In genomic region chr12:104414581-104415305, GRCh38 we compare ENCODE assay signal across 14 cellular contexts. TPM values are rescaled to one million over a fixed set of nuclear protein-coding genes. Genes with fewer than 3 reads are reported as not detected.
DNase-seq lines count a peak whose midpoint lies in the region; ATAC-seq, FAIRE-seq and TF ChIP-seq lines count a peak whose summit lies in the region.
"Had no signal": no experiment of that assay in that cellular context is flagged by ENCODE, and none has a peak within 500 bp of the region (broad histone marks: within the 10 kb centered on the region; RNA-seq: fewer than 3 reads in every experiment).

No MANE protein-coding gene starts in this region.

- DNase-seq in GM20000 (ENCODE audit: low spot score) (peak; percentile 22), NCI-H524 (lab: John Stamatoyannopoulos, UW) (peak; percentile 49 to 51), K562 (ENCODE audit: extremely low read depth in 1 of 4, low spot score in 3 of 4) (peak in 2 of 4 experiments; percentile 17 to 23), naive B cell (no peak), MM.1S (no peak), T-helper 2 cell (no peak)
- DNase-seq in stimulated activated naive B cell treated with anti-CD40 and anti-IgM and Interleukin-4, amounts not matched to agents 10 μg/mL and 1 μg/mL and 100 μg/mL, for 72 hours = no peak
- DNase-seq: activated CD4-positive, alpha-beta T cell treated with anti-CD3 and anti-CD28 coated beads, Interleukin-2, amount 10 ng/mL, durations not matched to agents 7 days and 5 days; activated T-cell treated with anti-CD3 and anti-CD28 coated beads, Interleukin-2, amount 50 U/mL, for 4 hours; left cardiac atrium; NCI-H1436; SHP77; T-helper 9 cell had no signal

- H3K27me3 ChIP-seq in K562 (ENCODE audit: control insufficient read depth in 2 of 2, insufficient read depth in 2 of 2, low read length in 2 of 2) (no peaks in the 10 kb centered on the region; a peak in 1 of 5 replicates), MM.1S (replicated peaks; ENCODE audit: insufficient read depth, low read length) (no peaks in the 10 kb centered on the region)

- no peak for TF ChIP-seq POLR2A in K562 (conservative IDR thresholded peaks at IDR 0.05)

- TF ChIP-seq CTCF in GM20000 (IDR thresholded peaks at IDR 0.05; ENCODE audit: extremely low read depth, missing control alignments) = no peak
- no peak for TF ChIP-seq CTCF in K562 (IDR thresholded peaks at IDR 0.05 in 2 of 3, conservative IDR thresholded peaks at IDR 0.05 in 1 of 3; ENCODE audit: insufficient read depth in 2 of 3, low read depth in 1 of 3, low read length in 3 of 3)
- no peak for TF ChIP-seq CTCF in MM.1S (IDR thresholded peaks at IDR 0.05; ENCODE audit: low read length)

- peaks cover 4 to 12% (median 8%) of the 10 kb centered on the region in 3 donors for H3K4me1 Mint-ChIP-seq in naive B cell
- peaks cover 12 to 14% of the 10 kb centered on the region in 2 donors for H3K4me1 Mint-ChIP-seq in stimulated activated naive B cell treated with anti-CD40 and anti-IgM and Interleukin-4, amounts not matched to agents 10 μg/mL and 1 μg/mL and 100 μg/mL, for 72 hours
- H3K4me1 Mint-ChIP-seq: activated CD4-positive, alpha-beta T cell treated with anti-CD3 and anti-CD28 coated beads, Interleukin-2, amount 10 ng/mL, durations not matched to agents 7 days and 5 days; central memory CD8-positive, alpha-beta T cell had no signal

- H3K9me1 ChIP-seq in K562 (ENCODE audit: control insufficient read depth, insufficient read depth, low read length) = no peaks in the 10 kb centered on the region

- no peaks in the 10 kb centered on the region for H3K36me3 ChIP-seq in K562 (ENCODE audit: control insufficient read depth, insufficient read depth, low read length)
- no peaks in the 10 kb centered on the region for H3K36me3 ChIP-seq in MM.1S (replicated peaks; ENCODE audit: insufficient read depth, low read length)

- no peak overlapping the region for H3K4me2 ChIP-seq in K562 (ENCODE audit: insufficient read depth, low read length)
- no peak overlapping the region for H3K4me2 ChIP-seq in MM.1S (ENCODE audit: low read depth, low read length)

- H3K27me3 Mint-ChIP-seq in naive B cell = peaks cover 0 to 14% (median 8%) of the 10 kb centered on the region in 3 donors
- H3K27me3 Mint-ChIP-seq in stimulated activated naive B cell treated with anti-CD40 and anti-IgM and Interleukin-4, amounts not matched to agents 10 μg/mL and 1 μg/mL and 100 μg/mL, for 72 hours = no peaks in the 10 kb centered on the region
- H3K27me3 Mint-ChIP-seq: activated CD4-positive, alpha-beta T cell treated with anti-CD3 and anti-CD28 coated beads, Interleukin-2, amount 10 ng/mL, durations not matched to agents 7 days and 5 days had no signal

- peaks cover 0 to 4% of the 10 kb centered on the region in 2 donors for H3K36me3 Mint-ChIP-seq in naive B cell
- H3K36me3 Mint-ChIP-seq in stimulated activated naive B cell treated with anti-CD40 and anti-IgM and Interleukin-4, amounts not matched to agents 10 μg/mL and 1 μg/mL and 100 μg/mL, for 72 hours = peaks cover 6 to 10% of the 10 kb centered on the region in 2 donors

- CTCF ChIA-PET in K562 (lab: Yijun Ruan, JAX; ENCODE audit: low intra/inter-chr PET ratio) = no interaction called here

- H2AFZ ChIP-seq in K562 (ENCODE audit: low read depth, low read length) (no peak overlapping the region), MM.1S (ENCODE audit: low read length) (no peak overlapping the region)

- ATAC-seq in K562 (no peak; the same call in 2 of the 3 replicates), naive B cell (ENCODE audit: low read depth in 2 of 2) (peak; percentile 43 to 54)
- ATAC-seq in stimulated activated naive B cell treated with anti-CD40 and anti-IgM and Interleukin-4, amounts not matched to agents 10 μg/mL and 1 μg/mL and 100 μg/mL, for 72 hours (replicated peaks) = no peak
- ATAC-seq: activated T-cell treated with anti-CD3 and anti-CD28 coated beads, Interleukin-2, amount 50 U/mL, for 4 hours; left cardiac atrium had no signal

- in situ Hi-C loops in K562 (cut with MboI) = no loop called here

- H3K9ac ChIP-seq in K562 (ENCODE audit: insufficient read depth in 1 of 2, low read depth in 2 of 2, low read length in 2 of 2) (no peak overlapping the region), MM.1S (ENCODE audit: low read length) (no peak overlapping the region)

- H3K9me3 Mint-ChIP-seq in naive B cell = peaks cover 0 to 2% (median 0%) of the 10 kb centered on the region in 7 donors
- peaks cover 2 to 3% of the 10 kb centered on the region in 2 donors for H3K9me3 Mint-ChIP-seq in stimulated activated naive B cell treated with anti-CD40 and anti-IgM and Interleukin-4, amounts not matched to agents 10 μg/mL and 1 μg/mL and 100 μg/mL, for 72 hours
- H3K9me3 Mint-ChIP-seq: activated T-cell treated with anti-CD3 and anti-CD28 coated beads, Interleukin-2, amount 50 U/mL, for 4 hours; central memory CD8-positive, alpha-beta T cell had no signal

- H3K9me2 ChIP-seq in MM.1S (replicated peaks; ENCODE audit: insufficient read depth, low read length) = no peaks in the 10 kb centered on the region

- H3K9me3 ChIP-seq in K562 (replicated peaks; ENCODE audit: control insufficient read depth, insufficient read depth, low read depth, low read length) (no peaks in the 10 kb centered on the region), MM.1S (replicated peaks; ENCODE audit: insufficient read depth, low read length) (no peaks in the 10 kb centered on the region)

- FAIRE-seq in K562 (lab: Jason Lieb, UNC) = no peak

- no peak for TF ChIP-seq EP300 in K562 (IDR thresholded peaks at IDR 0.05; ENCODE audit: low read length)

- H3K4me3 ChIP-seq in K562 = no peak overlapping the region
- H3K4me3 ChIP-seq in MM.1S (ENCODE audit: low read length) = no peak overlapping the region

- 9% methylated on average over 5 of the region's 5 CpGs for WGBS in K562 (ENCODE audit: insufficient coverage, low coverage, missing lambda C conversion rate)

- H3K27ac Mint-ChIP-seq in naive B cell = no peak overlapping the region
- no peak overlapping the region for H3K27ac Mint-ChIP-seq in stimulated activated naive B cell treated with anti-CD40 and anti-IgM and Interleukin-4, amounts not matched to agents 10 μg/mL and 1 μg/mL and 100 μg/mL, for 72 hours
- H3K27ac Mint-ChIP-seq: activated CD4-positive, alpha-beta T cell treated with anti-CD3 and anti-CD28 coated beads, Interleukin-2, amount 10 ng/mL, durations not matched to agents 7 days and 5 days had no signal

- no TSS peak for BruUV-seq in K562 (replicated peaks; lab: Mats Ljungman, UMichigan)

- H4K20me1 ChIP-seq in K562 (replicated peaks; ENCODE audit: control insufficient read depth, insufficient read depth, low read length) (no peaks in the 10 kb centered on the region), MM.1S (ENCODE audit: insufficient read depth, low read length) (no peaks in the 10 kb centered on the region)

- POLR2A ChIA-PET in K562 (lab: Yijun Ruan, JAX) = interaction anchor here (0.7 kb wide), 1 partner anchor 259 kb away, joined by 3 read pairs; no protein-coding TSS in a partner anchor

- H3K79me2 ChIP-seq in K562 (ENCODE audit: control insufficient read depth, insufficient read depth, low read length) (no peaks in the 10 kb centered on the region), MM.1S (ENCODE audit: low read length) (no peaks in the 10 kb centered on the region)

- no peaks in the 10 kb centered on the region for H3F3A ChIP-seq in MM.1S (ENCODE audit: insufficient read depth, low read length)

- H3K4me3 Mint-ChIP-seq in naive B cell = no peak overlapping the region
- H3K4me3 Mint-ChIP-seq in stimulated activated naive B cell treated with anti-CD40 and anti-IgM and Interleukin-4, amounts not matched to agents 10 μg/mL and 1 μg/mL and 100 μg/mL, for 72 hours = no peak overlapping the region
- H3K4me3 Mint-ChIP-seq: activated CD4-positive, alpha-beta T cell treated with anti-CD3 and anti-CD28 coated beads, Interleukin-2, amount 10 ng/mL, durations not matched to agents 7 days and 5 days; activated T-cell treated with anti-CD3 and anti-CD28 coated beads, Interleukin-2, amount 50 U/mL, for 4 hours; central memory CD8-positive, alpha-beta T cell had no signal

- H3K27ac ChIP-seq in K562 (ENCODE audit: extremely low read depth, low read depth, low read length) = no peak overlapping the region
- H3K27ac ChIP-seq in MM.1S (ENCODE audit: low read length) = no peak overlapping the region

- H3K4me1 ChIP-seq in K562 (replicated peaks in 1 of 2; ENCODE audit: control insufficient read depth in 2 of 2, insufficient read depth in 2 of 2, low read length in 2 of 2) (peaks cover 3 to 8% of the 10 kb centered on the region in 2 experiments; a peak in 2 of 5 replicates), MM.1S (ENCODE audit: low read length) (no peaks in the 10 kb centered on the region)

- intact Hi-C loops in K562 (cut with micrococcal nuclease) = no loop called here

- no peak for TF ChIP-seq RAD21 in K562 (CRISPR knock-in tag; conservative IDR thresholded peaks at IDR 0.05 in 1 of 2, IDR thresholded peaks at IDR 0.05 in 1 of 2)

TF ChIP-seq in K562, 482 proteins besides CTCF, POLR2A, EP300 and RAD21 (continues in another document):
- TF ChIP-seq MAX (CRISPR knock-in tag; IDR thresholded peaks at IDR 0.05) (no peak), ILF3 (IDR thresholded peaks at IDR 0.05; ENCODE audit: borderline replicate concordance) (no peak)

RNA-seq across cellular contexts. Expression of gene CHST11, which starts 42.0 kb away (rescaled TPM):
- 38.5 and 49.7 TPM in 2 replicates for total RNA-seq in K562 (2011; cell fraction: chromatin; rRNA removed; ENCODE audit: low replicate concordance)
- total RNA-seq in K562 (2011; cell fraction: nucleolus; rRNA removed) = 28.7 and 33.4 TPM in 2 replicates
- 34.9 and 47.6 TPM in 2 replicates for total RNA-seq in K562 (2011; cell fraction: nucleoplasm; rRNA removed)
- total RNA-seq in K562 (2014; rRNA removed) (34.3 and 37.2 TPM in 2 replicates), K562 (2014; rRNA removed; fragmentation: Illumina TruSeq; extraction: Trizol) (12.7 and 12.9 TPM in 2 replicates), K562 (2015; rRNA removed; fragmentation: Illumina TruSeq; extraction: Trizol) (15.5 and 15.6 TPM in 2 replicates), K562 (2021) (38.7 and 39.0 TPM in 2 replicates)
- polyA plus RNA-seq in K562 (2011; rRNA removed) (15.0 and 18.9 TPM in 2 replicates), K562 (2014; fragmentation: Illumina TruSeq; extraction: Trizol) (16.4 and 18.9 TPM in 2 replicates), K562 (2014; fragmentation: Nextera tagmentation; extraction: Ambion mirVana) (1 to 10 TPM; 2.3 to 2.9 TPM), K562 (2014; rRNA removed) (13.2 and 15.2 TPM in 2 replicates), naive B cell (ENCODE audit: low read depth in 6 of 6) (10 to 100 TPM; 39.8 to 63.6 (median 58.6) TPM)
- 32.2 and 49.4 TPM in 2 replicates for polyA plus RNA-seq in K562 (2011; cell fraction: cytosol; rRNA removed)
- polyA plus RNA-seq in K562 (2011; cell fraction: nucleus; rRNA removed) = 13.4 and 22.2 TPM in 2 replicates
- polyA plus RNA-seq in K562 (2012) = 17.7 and 39.4 TPM in 2 replicates
- polyA minus RNA-seq in K562 (2011; rRNA and poly(A)+ RNA removed) = 17.8 and 21.7 TPM in 2 replicates
- polyA minus RNA-seq in K562 (2011; cell fraction: cytosol; rRNA and poly(A)+ RNA removed) = 15.0 and 18.8 TPM in 2 replicates
- polyA minus RNA-seq in K562 (2011; cell fraction: nucleus; rRNA and poly(A)+ RNA removed) = 16.9 and 17.0 TPM in 2 replicates

Comparison
In these comparisons a context has a peak if more than half of its experiments do, and no peak if none do; other contexts are left out.
1. DNase-seq: peak in GM20000 (single experiment) and NCI-H524 (2 of 2); none in naive B cell (single experiment), stimulated activated naive B cell treated with anti-CD40 and anti-IgM and Interleukin-4, amounts not matched to agents 10 μg/mL and 1 μg/mL and 100 μg/mL, for 72 hours (single experiment), MM.1S (single experiment) and T-helper 2 cell (0 of 5).
2. ATAC-seq: peak in naive B cell (2 of 2); none in K562 (single experiment) and stimulated activated naive B cell treated with anti-CD40 and anti-IgM and Interleukin-4, amounts not matched to agents 10 μg/mL and 1 μg/mL and 100 μg/mL, for 72 hours (0 of 2).